In the genomic region with DNA sequence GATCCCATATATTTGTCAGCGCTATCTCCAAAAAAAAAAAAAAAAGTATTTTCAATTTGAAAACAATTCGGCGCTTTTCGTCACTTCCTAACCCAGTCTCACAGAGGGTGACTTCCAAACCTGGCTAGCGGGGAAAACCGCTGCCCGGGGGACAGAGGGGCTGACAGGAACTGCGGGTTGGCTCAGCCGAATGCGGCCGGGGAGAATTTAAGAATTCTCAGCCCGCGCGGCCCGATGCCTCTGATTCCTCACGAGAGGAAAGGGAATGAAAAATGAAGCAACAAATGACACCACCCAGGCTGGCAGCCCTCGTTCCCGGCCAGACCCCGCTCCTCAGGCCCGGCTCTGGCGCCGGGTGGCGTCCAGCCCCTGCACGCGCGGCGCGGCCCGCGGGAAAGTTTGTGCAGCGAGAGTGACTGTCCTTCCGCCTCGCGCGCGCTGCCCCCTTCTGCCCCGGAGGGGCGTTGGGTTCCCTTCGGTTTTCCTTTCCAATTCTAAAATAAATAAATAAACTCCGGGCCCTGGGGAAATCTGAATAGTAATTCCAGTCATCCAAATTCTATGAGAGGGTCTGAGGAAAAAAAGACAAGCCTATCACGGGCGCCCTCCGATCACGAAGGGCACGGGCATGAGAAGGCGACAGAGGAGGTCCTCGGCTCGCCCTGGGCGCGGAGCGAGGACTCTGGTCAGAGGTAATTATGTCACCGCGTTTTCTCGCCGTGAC, we compare ENCODE assay signal across 13 cellular contexts. TPM values are rescaled to one million over a fixed set of nuclear protein-coding genes. Genes with fewer than 3 reads are reported as not detected.
A peak's percentile ranks its signal among the peaks of the same experiment; 100 is the strongest.
DNase-seq lines count a peak whose midpoint lies in the region; ATAC-seq and TF ChIP-seq lines count a peak whose summit lies in the region.
"Had no signal": no experiment of that assay in that cellular context is flagged by ENCODE, and none has a peak within 500 bp of the region (broad histone marks: within the 10 kb centered on the region; RNA-seq: fewer than 3 reads in every experiment).

No MANE protein-coding gene starts in this region.

- H3K4me3 ChIP-seq in SK-N-SH (ENCODE audit: low read depth in 2 of 2, low read length in 1 of 2) (peak overlapping the region in 1 of 2 experiments; percentile 41; a peak in 1 of 4 replicates), SK-N-MC (peak overlapping the region; percentile 69), epithelial cell of proximal tubule (ENCODE audit: low read depth, low read length) (peak overlapping the region; percentile 43), skeletal muscle satellite cell (ENCODE audit: low read length) (peak overlapping the region; percentile 60)

- peak; percentile 41 for DNase-seq in SK-N-SH
- DNase-seq in SK-N-MC (ENCODE audit: low read depth, low spot score) = no peak
- no peak for DNase-seq in epithelial cell of proximal tubule (ENCODE audit: low read depth)
- DNase-seq in KG1 (lab: John Stamatoyannopoulos, UW) = no peak
- DNase-seq in HT-29 (ENCODE audit: low spot score) = no peak
- no peak for DNase-seq in RWPE1 (ENCODE audit: low spot score)
- DNase-seq: dermis blood vessel endothelial cell, Kasumi-1 had no signal

- H4K20me1 ChIP-seq in SK-N-SH (ENCODE audit: insufficient read depth) = peaks cover 20% of the 10 kb centered on the region

- H3K36me3 ChIP-seq in SK-N-SH (replicated peaks in 1 of 2; ENCODE audit: control insufficient read depth in 1 of 2, insufficient read depth in 2 of 2, low read length in 1 of 2) = no peaks in the 10 kb centered on the region
- no peaks in the 10 kb centered on the region for H3K36me3 ChIP-seq in SK-N-MC (ENCODE audit: insufficient read depth, low read length)
- no peaks in the 10 kb centered on the region for H3K36me3 ChIP-seq in skeletal muscle satellite cell (ENCODE audit: insufficient read depth, low read length)
- H3K36me3 ChIP-seq: upper lobe of left lung had no signal

- H3F3A ChIP-seq in SK-N-SH (replicated peaks; ENCODE audit: insufficient read depth) = no peaks in the 10 kb centered on the region

- H3K27me3 ChIP-seq in SK-N-SH (ENCODE audit: insufficient read depth) = peaks cover 98% of the 10 kb centered on the region
- H3K27me3 ChIP-seq in skeletal muscle satellite cell (ENCODE audit: control insufficient read depth, insufficient read depth, low read length) = peaks cover 95% of the 10 kb centered on the region

- H3K9me3 ChIP-seq in SK-N-SH (no peaks in the 10 kb centered on the region), SK-N-MC (ENCODE audit: low read depth, low read length) (no peaks in the 10 kb centered on the region), skeletal muscle satellite cell (replicated peaks; ENCODE audit: low read length) (no peaks in the 10 kb centered on the region)
- H3K9me3 ChIP-seq: upper lobe of left lung had no signal

- H2AFZ ChIP-seq in SK-N-SH (ENCODE audit: low read depth) = no peak overlapping the region
- H2AFZ ChIP-seq: parathyroid adenoma had no signal

- peak overlapping the region; percentile 30; the same call in 1 of the 2 replicates for H3K4me2 ChIP-seq in SK-N-SH
- peak overlapping the region; percentile 82 for H3K4me2 ChIP-seq in skeletal muscle satellite cell (ENCODE audit: low read length)

- no peak for TF ChIP-seq RAD21 in SK-N-SH (IDR thresholded peaks at IDR 0.05; ENCODE audit: low read length)

- WGBS in SK-N-SH (ENCODE audit: low lambda C conversion rate) = 16% methylated on average over 34 of the region's 55 CpGs

- ATAC-seq in SK-N-SH treated with all-trans-retinoic acid at 6 μM for 48 hours = no peak

- CTCF ChIA-PET in SK-N-SH (lab: Yijun Ruan, JAX) = interaction anchor here (1.2 to 1.8 kb wide), 2 partner anchors 18 to 29 kb away, joined by 3 to 4 read pairs; no protein-coding TSS in a partner anchor
- CTCF ChIA-PET in RWPE1 (lab: Yijun Ruan, JAX) = interaction anchor here (0.6 kb wide), 3 partner anchors 9 to 399 kb away, joined by 3 read pairs; no protein-coding TSS in a partner anchor

- TF ChIP-seq EP300 in SK-N-SH (IDR thresholded peaks at IDR 0.05; ENCODE audit: borderline replicate concordance in 1 of 2, low read depth in 1 of 2, low read length in 1 of 2) = no peak

- no peaks in the 10 kb centered on the region for H3K79me2 ChIP-seq in SK-N-SH (ENCODE audit: insufficient read depth)
- H3K79me2 ChIP-seq: parathyroid adenoma had no signal

- no peaks in the 10 kb centered on the region for H3K9me2 ChIP-seq in SK-N-SH

- H3K27ac ChIP-seq in SK-N-SH (ENCODE audit: low read depth in 2 of 2, low read length in 1 of 2) (no peak overlapping the region), SK-N-MC (no peak overlapping the region), RWPE1 (no peak overlapping the region)
- H3K27ac ChIP-seq: parathyroid adenoma, upper lobe of left lung had no signal

- no peak for TF ChIP-seq CTCF in SK-N-SH (IDR thresholded peaks at IDR 0.05)
- no peak for TF ChIP-seq CTCF in epithelial cell of proximal tubule (conservative IDR thresholded peaks at IDR 0.05; ENCODE audit: low read depth, low read length)
- no peak for TF ChIP-seq CTCF in RWPE1 (conservative IDR thresholded peaks at IDR 0.05; ENCODE audit: low read depth)

- POLR2A ChIA-PET in SK-N-SH (lab: Yijun Ruan, JAX) = no interaction called here
- POLR2A ChIA-PET in RWPE1 (lab: Yijun Ruan, JAX; ENCODE audit: low non-redundant PET) = no interaction called here

- H3K4me1 ChIP-seq in SK-N-SH (ENCODE audit: control insufficient read depth in 1 of 2, insufficient read depth in 2 of 2, low read depth in 1 of 2, low read length in 1 of 2) = peaks cover 6 to 30% of the 10 kb centered on the region in 2 experiments; a peak in 2 of 4 replicates
- peaks cover 51% of the 10 kb centered on the region for H3K4me1 ChIP-seq in skeletal muscle satellite cell (ENCODE audit: control insufficient read depth, insufficient read depth, low read length)
- H3K4me1 ChIP-seq: parathyroid adenoma had no signal

- H3K9ac ChIP-seq in SK-N-SH (no peak overlapping the region), SK-N-MC (ENCODE audit: insufficient read length) (peak overlapping the region; percentile 7), skeletal muscle satellite cell (ENCODE audit: low read depth, low read length) (no peak overlapping the region)
- H3K9ac ChIP-seq: parathyroid adenoma had no signal

TF ChIP-seq in SK-N-SH, 30 proteins besides CTCF, POLR2A, EP300 and RAD21 (continues in another document):
- TF ChIP-seq, protein P1, sequence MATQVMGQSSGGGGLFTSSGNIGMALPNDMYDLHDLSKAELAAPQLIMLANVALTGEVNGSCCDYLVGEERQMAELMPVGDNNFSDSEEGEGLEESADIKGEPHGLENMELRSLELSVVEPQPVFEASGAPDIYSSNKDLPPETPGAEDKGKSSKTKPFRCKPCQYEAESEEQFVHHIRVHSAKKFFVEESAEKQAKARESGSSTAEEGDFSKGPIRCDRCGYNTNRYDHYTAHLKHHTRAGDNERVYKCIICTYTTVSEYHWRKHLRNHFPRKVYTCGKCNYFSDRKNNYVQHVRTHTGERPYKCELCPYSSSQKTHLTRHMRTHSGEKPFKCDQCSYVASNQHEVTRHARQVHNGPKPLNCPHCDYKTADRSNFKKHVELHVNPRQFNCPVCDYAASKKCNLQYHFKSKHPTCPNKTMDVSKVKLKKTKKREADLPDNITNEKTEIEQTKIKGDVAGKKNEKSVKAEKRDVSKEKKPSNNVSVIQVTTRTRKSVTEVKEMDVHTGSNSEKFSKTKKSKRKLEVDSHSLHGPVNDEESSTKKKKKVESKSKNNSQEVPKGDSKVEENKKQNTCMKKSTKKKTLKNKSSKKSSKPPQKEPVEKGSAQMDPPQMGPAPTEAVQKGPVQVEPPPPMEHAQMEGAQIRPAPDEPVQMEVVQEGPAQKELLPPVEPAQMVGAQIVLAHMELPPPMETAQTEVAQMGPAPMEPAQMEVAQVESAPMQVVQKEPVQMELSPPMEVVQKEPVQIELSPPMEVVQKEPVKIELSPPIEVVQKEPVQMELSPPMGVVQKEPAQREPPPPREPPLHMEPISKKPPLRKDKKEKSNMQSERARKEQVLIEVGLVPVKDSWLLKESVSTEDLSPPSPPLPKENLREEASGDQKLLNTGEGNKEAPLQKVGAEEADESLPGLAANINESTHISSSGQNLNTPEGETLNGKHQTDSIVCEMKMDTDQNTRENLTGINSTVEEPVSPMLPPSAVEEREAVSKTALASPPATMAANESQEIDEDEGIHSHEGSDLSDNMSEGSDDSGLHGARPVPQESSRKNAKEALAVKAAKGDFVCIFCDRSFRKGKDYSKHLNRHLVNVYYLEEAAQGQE (IDR thresholded peaks at IDR 0.05; ENCODE audit: low read depth, low read length) = no peak
- TF ChIP-seq GABPA (IDR thresholded peaks at IDR 0.05; ENCODE audit: low read depth) (no peak), YY1 (IDR thresholded peaks at IDR 0.05; ENCODE audit: low read depth) (no peak)

TF ChIP-seq in SK-N-SH treated with all-trans-retinoic acid at 6 μM for 48 hours, 23 proteins besides CTCF, POLR2A, EP300 and RAD21 (continues in another document):
- no peak for TF ChIP-seq SNAI2 (CRISPR knock-in tag; IDR thresholded peaks at IDR 0.05)
- TF ChIP-seq BACH2 (CRISPR knock-in tag; IDR thresholded peaks at IDR 0.05; ENCODE audit: borderline replicate concordance) = no peak
- TF ChIP-seq OSR1 (CRISPR knock-in tag; IDR thresholded peaks at IDR 0.05) = no peak
- TF ChIP-seq ZFP30 (CRISPR knock-in tag; IDR thresholded peaks at IDR 0.05) = no peak
- TF ChIP-seq, protein P2, sequence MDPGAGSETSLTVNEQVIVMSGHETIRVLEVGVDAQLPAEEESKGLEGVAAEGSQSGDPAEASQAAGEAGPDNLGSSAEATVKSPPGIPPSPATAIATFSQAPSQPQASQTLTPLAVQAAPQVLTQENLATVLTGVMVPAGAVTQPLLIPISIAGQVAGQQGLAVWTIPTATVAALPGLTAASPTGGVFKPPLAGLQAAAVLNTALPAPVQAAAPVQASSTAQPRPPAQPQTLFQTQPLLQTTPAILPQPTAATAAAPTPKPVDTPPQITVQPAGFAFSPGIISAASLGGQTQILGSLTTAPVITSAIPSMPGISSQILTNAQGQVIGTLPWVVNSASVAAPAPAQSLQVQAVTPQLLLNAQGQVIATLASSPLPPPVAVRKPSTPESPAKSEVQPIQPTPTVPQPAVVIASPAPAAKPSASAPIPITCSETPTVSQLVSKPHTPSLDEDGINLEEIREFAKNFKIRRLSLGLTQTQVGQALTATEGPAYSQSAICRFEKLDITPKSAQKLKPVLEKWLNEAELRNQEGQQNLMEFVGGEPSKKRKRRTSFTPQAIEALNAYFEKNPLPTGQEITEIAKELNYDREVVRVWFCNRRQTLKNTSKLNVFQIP (CRISPR knock-in tag; IDR thresholded peaks at IDR 0.05; ENCODE audit: borderline replicate concordance, low read depth) = no peak
- no peak for TF ChIP-seq TCF4 (CRISPR knock-in tag; IDR thresholded peaks at IDR 0.05; ENCODE audit: borderline replicate concordance)
- TF ChIP-seq PPARA (CRISPR knock-in tag; IDR thresholded peaks at IDR 0.05; ENCODE audit: borderline replicate concordance) = no peak
- TF ChIP-seq TOX (CRISPR knock-in tag; IDR thresholded peaks at IDR 0.05; ENCODE audit: borderline replicate concordance) = no peak
- no peak for TF ChIP-seq ZNF8 (CRISPR knock-in tag; IDR thresholded peaks at IDR 0.05)

RNA-seq across cellular contexts. Expression of a gene that starts 4.8 kb away (rescaled TPM):
- polyA plus RNA-seq in SK-N-SH (2012; rRNA removed) = not detected in 2 replicates
- not detected in 2 replicates for polyA plus RNA-seq in SK-N-SH (2012; cell fraction: cytosol; rRNA removed)
- polyA plus RNA-seq in SK-N-SH (2012; cell fraction: nucleus; rRNA removed) = not detected in 2 replicates
- 0.36 TPM in 1 of 2 replicates, not detected in the other for total RNA-seq in epithelial cell of proximal tubule
- total RNA-seq in skeletal muscle satellite cell (2012; rRNA removed) = under 0.01 TPM in 1 of 2 replicates, not detected in the other
- total RNA-seq in HT-29 (2014; rRNA removed; shearing (Covaris generic)) = not detected in 2 replicates
- total RNA-seq: dermis blood vessel endothelial cell; T-helper 2 cell treated with Interferon-gamma antibody and Interleukin-4, amounts not matched to agents 100 ng/mL and 5 ng/mL, for 36 hours; upper lobe of left lung had no signal
